In genomic region chr4:76212851-76213414, GRCh38 we compare ENCODE assay signal across 8 cellular contexts. TPM values are rescaled to one million over a fixed set of nuclear protein-coding genes. Genes with fewer than 3 reads are reported as not detected.
DNase-seq lines count a peak whose midpoint lies in the region; ATAC-seq and TF ChIP-seq lines count a peak whose summit lies in the region.

No MANE protein-coding gene starts in this region.

- no peaks in the 10 kb centered on the region for H3K36me3 ChIP-seq in HEK293 (ENCODE audit: control insufficient read depth in 2 of 2, insufficient read depth in 1 of 2, low read length in 2 of 2)
- H3K36me3 ChIP-seq in colonic mucosa, result no peaks in the 10 kb centered on the region
- no peaks in the 10 kb centered on the region for H3K36me3 ChIP-seq in stomach

- no peaks in the 10 kb centered on the region for H3K27me3 ChIP-seq in colonic mucosa
- H3K27me3 ChIP-seq in stomach, result no peaks in the 10 kb centered on the region

- no peaks in the 10 kb centered on the region for H3K4me1 ChIP-seq in HEK293 (ENCODE audit: control insufficient read depth, insufficient read depth, low read length)
- peaks cover 24% of the 10 kb centered on the region for H3K4me1 ChIP-seq in colonic mucosa
- peaks cover 60 to 80% (median 76%) of the 10 kb centered on the region in 4 donors for H3K4me1 ChIP-seq in stomach

- H3K4me3 ChIP-seq in HEK293 (ENCODE audit: low read depth, low read length), result peak overlapping the region; percentile 68
- H3K4me3 ChIP-seq in colonic mucosa, result peak overlapping the region; percentile 79
- peak overlapping the region; percentile 62 to 78 (median 74) for H3K4me3 ChIP-seq in stomach

- TF ChIP-seq EP300 in stomach (IDR thresholded peaks at IDR 0.05), result no peak

- no peaks in the 10 kb centered on the region for H3K9me3 ChIP-seq in HEK293 (ENCODE audit: control insufficient read depth, insufficient read depth, low read depth, low read length)
- no peaks in the 10 kb centered on the region for H3K9me3 ChIP-seq in colonic mucosa
- H3K9me3 ChIP-seq in stomach, result no peaks in the 10 kb centered on the region

- WGBS in stomach, 5 donors, result 4 to 5% (median 4%) methylated on average over 12 to 14 of the region's 14 CpGs

- TF ChIP-seq POLR2A in stomach (IDR thresholded peaks at IDR 0.05), result no peak

- intact Hi-C loops in colonic mucosa (cut with DNase I), result no loop called here
- intact Hi-C loops in stomach (cut with DNase I; ENCODE audit: low total_unique reads), result no loop called here

- POLR2A ChIA-PET in HEK293 (lab: Yijun Ruan, JAX), result no interaction called here

- no peak for TF ChIP-seq CTCF in HEK293 (tag by site-specific recombination; IDR thresholded peaks at IDR 0.05)
- TF ChIP-seq CTCF in colonic mucosa (IDR thresholded peaks at IDR 0.05), result no peak
- TF ChIP-seq CTCF in stomach (IDR thresholded peaks at IDR 0.05), result no peak

- CTCF ChIA-PET in HEK293 (lab: Yijun Ruan, JAX), result interaction anchor here (1.2 kb wide), 1 partner anchor 33 kb away, joined by 6 read pairs; no protein-coding TSS in a partner anchor

- no peak for ATAC-seq in GM21717 (IDR thresholded peaks at IDR 0.05; ENCODE audit: unreplicated experiment)

- H3K27ac ChIP-seq in HEK293 (ENCODE audit: extremely low read depth, low read depth, low read length), result peak overlapping the region; percentile 86
- peak overlapping the region; percentile 99 for H3K27ac ChIP-seq in colonic mucosa
- H3K27ac ChIP-seq in stomach, result peak overlapping the region; percentile 95 to 99 (median 97)

- peak overlapping the region; percentile 81 to 91 for H3K9ac ChIP-seq in colonic mucosa (ENCODE audit: low read depth in 2 of 2, low read length in 2 of 2)

- peak; percentile 15 for DNase-seq in AG20443 (ENCODE audit: low spot score)
- DNase-seq in T1000 (lab: John Stamatoyannopoulos, UW), result peak; percentile 22
- DNase-seq in colonic mucosa, result peak; percentile 55
- peak; percentile 37 to 66 for DNase-seq in lung microvascular endothelial cell (ENCODE audit: low read depth in 2 of 2)
- DNase-seq in stomach, result no peak
- no peak for DNase-seq in NCI-H1436 (lab: John Stamatoyannopoulos, UW)

TF ChIP-seq in HEK293, 187 proteins besides CTCF, POLR2A, EP300 and RAD21:
- TF ChIP-seq ZFHX2 (tag by site-specific recombination; conservative IDR thresholded peaks at IDR 0.05), result peak; percentile 58; the same call in 1 of the 2 replicates
- TF ChIP-seq ZNF214 (tag by site-specific recombination; IDR thresholded peaks at IDR 0.05; ENCODE audit: borderline replicate concordance), result no peak
- peak; percentile 54; the same call in 1 of the 2 replicates for TF ChIP-seq ZNF501 (tag by site-specific recombination; IDR thresholded peaks at IDR 0.05)
- TF ChIP-seq TRIM28 (IDR thresholded peaks at IDR 0.05; ENCODE audit: borderline replicate concordance, low read length), result 0 out of 2 replicates have a peak, but pooled peaks have one; percentile 6
- no peak for TF ChIP-seq ZNF148 (tag by site-specific recombination; IDR thresholded peaks at IDR 0.05; ENCODE audit: borderline replicate concordance)
- no peak for TF ChIP-seq ZNF776 (tag by site-specific recombination; IDR thresholded peaks at IDR 0.05; ENCODE audit: borderline replicate concordance)
- peak; percentile 95; the same call in 1 of the 2 replicates for TF ChIP-seq ZNF600 (tag by site-specific recombination; IDR thresholded peaks at IDR 0.05)
- peak; percentile 62 for TF ChIP-seq ZNF366 (tag by site-specific recombination; conservative IDR thresholded peaks at IDR 0.05)
- TF ChIP-seq ZEB2 (tag by site-specific recombination; IDR thresholded peaks at IDR 0.05), result peak; percentile 32; the same call in 1 of the 2 replicates
- TF ChIP-seq, protein P1, sequence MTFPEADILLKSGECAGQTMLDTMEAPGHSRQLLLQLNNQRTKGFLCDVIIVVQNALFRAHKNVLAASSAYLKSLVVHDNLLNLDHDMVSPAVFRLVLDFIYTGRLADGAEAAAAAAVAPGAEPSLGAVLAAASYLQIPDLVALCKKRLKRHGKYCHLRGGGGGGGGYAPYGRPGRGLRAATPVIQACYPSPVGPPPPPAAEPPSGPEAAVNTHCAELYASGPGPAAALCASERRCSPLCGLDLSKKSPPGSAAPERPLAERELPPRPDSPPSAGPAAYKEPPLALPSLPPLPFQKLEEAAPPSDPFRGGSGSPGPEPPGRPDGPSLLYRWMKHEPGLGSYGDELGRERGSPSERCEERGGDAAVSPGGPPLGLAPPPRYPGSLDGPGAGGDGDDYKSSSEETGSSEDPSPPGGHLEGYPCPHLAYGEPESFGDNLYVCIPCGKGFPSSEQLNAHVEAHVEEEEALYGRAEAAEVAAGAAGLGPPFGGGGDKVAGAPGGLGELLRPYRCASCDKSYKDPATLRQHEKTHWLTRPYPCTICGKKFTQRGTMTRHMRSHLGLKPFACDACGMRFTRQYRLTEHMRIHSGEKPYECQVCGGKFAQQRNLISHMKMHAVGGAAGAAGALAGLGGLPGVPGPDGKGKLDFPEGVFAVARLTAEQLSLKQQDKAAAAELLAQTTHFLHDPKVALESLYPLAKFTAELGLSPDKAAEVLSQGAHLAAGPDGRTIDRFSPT (tag by site-specific recombination; IDR thresholded peaks at IDR 0.05), result 0 out of 2 replicates have a peak, but pooled peaks have one; percentile 30
TF ChIP-seq in HEK293: peak in this region for 7.

RNA-seq across cellular contexts. Expression of gene SCARB2, which starts 0.7 kb away (rescaled TPM):
- 100 to 1,000 TPM; 156 to 164 TPM for total RNA-seq in colonic mucosa
- 165 and 174 TPM in 2 replicates for total RNA-seq in lung microvascular endothelial cell
- 100 to 1,000 TPM in 3 of 5 donors, 10 to 100 TPM in 2; 84.0 to 293 (median 161) TPM for total RNA-seq in stomach
- 10 to 100 TPM; 30.4 to 55.3 (median 42.7) TPM for polyA plus RNA-seq in stomach

RNA-seq across cellular contexts. Expression of gene FAM47E, which starts 38.6 kb away (rescaled TPM):
- 1 to 10 TPM; 3.9 to 4.8 TPM for total RNA-seq in colonic mucosa
- total RNA-seq in lung microvascular endothelial cell, result not detected in 2 replicates
- total RNA-seq in stomach, result 1 to 10 TPM in 3 of 5 donors, under 1 TPM in 1, not detected in 1; under 0.01 to 9.5 (median 5.6) TPM
- 10 to 100 TPM in 1 of 3 donors, 1 to 10 TPM in 2; 6.2 to 10.8 (median 6.5) TPM for polyA plus RNA-seq in stomach

Comparison
In these comparisons a context has a peak if more than half of its experiments do, and no peak if none do; other contexts are left out.
1. DNase-seq: peak in AG20443 (single experiment), T1000 (single experiment), colonic mucosa (single experiment) and lung microvascular endothelial cell (2 of 2); none in stomach (single experiment) and NCI-H1436 (single experiment).
2. Peak in every context shown above with its lines, with median percentiles within 50 percentile points of each other: H3K27ac ChIP-seq and H3K4me3 ChIP-seq.